8 cellular contexts compared by ENCODE assay signal in the genomic region with DNA sequence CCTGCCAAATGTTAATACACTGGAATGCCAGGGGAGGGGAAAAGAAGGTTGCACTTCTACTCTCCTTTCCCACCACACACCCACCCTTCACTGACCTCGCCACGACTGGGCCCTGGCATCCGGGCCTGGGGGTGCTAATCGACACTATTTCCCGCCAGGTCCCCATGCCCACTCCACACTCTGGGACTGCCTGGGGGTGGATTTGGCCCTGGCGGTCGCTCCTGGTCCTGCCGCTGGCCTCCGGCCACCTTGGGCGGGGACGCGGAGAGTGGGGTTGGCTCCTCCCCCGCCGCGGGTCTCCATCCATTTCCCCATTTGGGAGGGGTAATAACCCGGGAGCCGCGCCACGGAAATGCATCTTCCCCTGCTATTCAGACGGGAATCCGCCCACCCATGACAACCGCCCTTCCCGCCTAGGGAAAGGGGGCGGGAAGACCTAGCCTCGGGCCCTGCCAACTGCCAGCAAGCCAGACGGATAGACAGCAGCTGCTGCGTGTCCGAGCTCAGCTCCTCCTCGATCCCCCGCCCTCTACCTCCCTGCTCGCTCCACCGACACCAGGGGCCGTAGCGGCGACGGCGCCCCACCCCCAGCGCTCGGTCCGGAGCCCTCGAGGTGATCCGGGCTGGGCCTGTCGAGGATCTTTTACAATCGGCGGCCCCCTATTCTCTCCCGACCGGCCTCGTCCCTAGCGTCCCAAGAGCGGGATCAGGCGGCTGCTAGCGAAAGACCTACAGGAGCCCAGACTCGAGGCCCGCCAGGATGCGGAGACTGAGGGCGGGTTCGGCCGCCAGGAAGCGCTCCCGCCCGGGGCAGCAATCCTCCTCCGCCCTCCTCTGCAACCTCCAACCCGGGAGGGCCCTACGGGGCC.
DNase-seq lines count a peak whose midpoint lies in the region; ATAC-seq and TF ChIP-seq lines count a peak whose summit lies in the region.

No MANE protein-coding gene starts in this region.

- no peaks in the 10 kb centered on the region for H3K9me3 ChIP-seq in AG04450 (ENCODE audit: control insufficient read depth, insufficient read depth, low read length)
- no peaks in the 10 kb centered on the region for H3K9me3 ChIP-seq in ectodermal cell (ENCODE audit: control insufficient read depth, low read length)
- no peaks in the 10 kb centered on the region for H3K9me3 ChIP-seq in left lung

- peaks cover 17% of the 10 kb centered on the region for H3K4me1 Mint-ChIP-seq in activated CD4-positive, alpha-beta T cell treated with anti-CD3 and anti-CD28 coated beads, Interleukin-2, amount 10 ng/mL, durations not matched to agents 7 days and 5 days

- POLR2A ChIA-PET in AG04450 (lab: Yijun Ruan, JAX) = interaction anchor here (1.3 to 1.6 kb wide), 3 partner anchors 11 to 116 kb away, joined by 3 to 5 read pairs (median 4); partner anchors contain the start of gene SLC16A2
- POLR2A ChIA-PET in activated CD4-positive, alpha-beta T cell treated with anti-CD3 and anti-CD28 coated beads, Interleukin-2, amount 10 ng/mL, durations not matched to agents 7 days and 5 days (lab: Charles Lee) = no interaction called here

- TF ChIP-seq CTCF in AG04450 (IDR thresholded peaks at IDR 0.05; ENCODE audit: low read depth, low read length) (peak; percentile 48), left lung (IDR thresholded peaks at IDR 0.05) (peak; percentile 14 to 48)

- ATAC-seq in GM18858 (IDR thresholded peaks at IDR 0.05; ENCODE audit: unreplicated experiment) (peak; percentile 32), HG03045 (IDR thresholded peaks at IDR 0.05; ENCODE audit: unreplicated experiment) (peak; percentile 64), left lung (peak; percentile 87)

- H3K27me3 Mint-ChIP-seq in activated CD4-positive, alpha-beta T cell treated with anti-CD3 and anti-CD28 coated beads, Interleukin-2, amount 10 ng/mL, durations not matched to agents 7 days and 5 days = no peaks in the 10 kb centered on the region

- H3K27ac ChIP-seq in AG04450 (ENCODE audit: low read depth, low read length) (peak overlapping the region; percentile 89), ectodermal cell (ENCODE audit: insufficient read depth, low read depth, low read length, poor library complexity, severe bottlenecking) (peak overlapping the region; percentile 8), left lung (peak overlapping the region; percentile 82 to 86)

- H3K27ac Mint-ChIP-seq in activated CD4-positive, alpha-beta T cell treated with anti-CD3 and anti-CD28 coated beads, Interleukin-2, amount 10 ng/mL, durations not matched to agents 7 days and 5 days = peak overlapping the region; percentile 83

- peaks cover 11% of the 10 kb centered on the region for H3K4me1 ChIP-seq in ectodermal cell (ENCODE audit: control insufficient read depth, insufficient read depth, low read length)
- no peaks in the 10 kb centered on the region for H3K4me1 ChIP-seq in left lung

- H3K4me3 ChIP-seq in AG04450 (ENCODE audit: low read depth, low read length) (peak overlapping the region; percentile 54), ectodermal cell (ENCODE audit: insufficient read depth, low read depth, low read length) (peak overlapping the region; percentile 35), left lung (peak overlapping the region; percentile 32 to 52)

- DNase-seq in AG04450 (ENCODE audit: low read depth, low spot score) = peak; percentile 71
- DNase-seq in NCI-H446 (lab: John Stamatoyannopoulos, UW) = peak; percentile 67 to 93
- peak; percentile 9 for DNase-seq in activated CD4-positive, alpha-beta T cell treated with anti-CD3 and anti-CD28 coated beads, Interleukin-2, amount 10 ng/mL, durations not matched to agents 7 days and 5 days
- peak; percentile 83 to 90 for DNase-seq in left lung
- DNase-seq in stimulated activated CD4-positive, alpha-beta T cell treated with anti-CD3 and anti-CD28 coated beads, Interleukin-2, amount 100 ng/mL, for 24 hours = peak; percentile 22 to 49

- CTCF ChIA-PET in AG04450 (lab: Charles Lee) = interaction anchor here (1.0 to 2.3 kb wide), 3 partner anchors 10 to 11 kb away, joined by 3 to 6 read pairs (median 5); no protein-coding TSS in a partner anchor
- CTCF ChIA-PET in activated CD4-positive, alpha-beta T cell treated with anti-CD3 and anti-CD28 coated beads, Interleukin-2, amount 10 ng/mL, durations not matched to agents 7 days and 5 days (lab: Charles Lee) = interaction anchor here (0.6 to 1.3 kb wide), 2 partner anchors 15 to 354 kb away, joined by 3 read pairs; no protein-coding TSS in a partner anchor

- H3K9me3 Mint-ChIP-seq in activated CD4-positive, alpha-beta T cell treated with anti-CD3 and anti-CD28 coated beads, Interleukin-2, amount 10 ng/mL, durations not matched to agents 7 days and 5 days = no peaks in the 10 kb centered on the region

- no peaks in the 10 kb centered on the region for H3K36me3 ChIP-seq in ectodermal cell (ENCODE audit: control insufficient read depth, insufficient read depth, low read length)
- no peaks in the 10 kb centered on the region for H3K36me3 ChIP-seq in left lung

- 1% methylated on average over 64 of the region's 64 CpGs for WGBS in ectodermal cell, 2 experiments

- H3K27me3 ChIP-seq in AG04450 (ENCODE audit: control insufficient read depth, insufficient read depth, low read length) (no peaks in the 10 kb centered on the region), ectodermal cell (ENCODE audit: control insufficient read depth, insufficient read depth, low read length, poor library complexity, severe bottlenecking) (no peaks in the 10 kb centered on the region), left lung (no peaks in the 10 kb centered on the region)

- intact Hi-C loops in left lung (cut with DNase I) = no loop called here

- H3K4me3 Mint-ChIP-seq in activated CD4-positive, alpha-beta T cell treated with anti-CD3 and anti-CD28 coated beads, Interleukin-2, amount 10 ng/mL, durations not matched to agents 7 days and 5 days = peak overlapping the region; percentile 68

- no peaks in the 10 kb centered on the region for H3K36me3 Mint-ChIP-seq in activated CD4-positive, alpha-beta T cell treated with anti-CD3 and anti-CD28 coated beads, Interleukin-2, amount 10 ng/mL, durations not matched to agents 7 days and 5 days (ENCODE audit: low read depth)

Comparison
In these comparisons a context has a peak if more than half of its experiments do, and no peak if none do; other contexts are left out.
1. Peak in every context shown above with its lines: DNase-seq, ATAC-seq, H3K4me3 ChIP-seq and H3K27ac ChIP-seq.
2. DNase-seq: peak in every context shown above with its lines; median percentile 86 in left lung; 80 in NCI-H446; 71 in AG04450; 36 in stimulated activated CD4-positive, alpha-beta T cell treated with anti-CD3 and anti-CD28 coated beads, Interleukin-2, amount 100 ng/mL, for 24 hours; 9 in activated CD4-positive, alpha-beta T cell treated with anti-CD3 and anti-CD28 coated beads, Interleukin-2, amount 10 ng/mL, durations not matched to agents 7 days and 5 days.
3. H3K27ac ChIP-seq: peak in every context shown above with its lines; median percentile 89 in AG04450; 84 in left lung; 8 in ectodermal cell.
4. ATAC-seq: peak in every context shown above with its lines; median percentile 87 in left lung; 64 in HG03045; 32 in GM18858.